Comparison of ENCODE assay signal across 8 cellular contexts in the genomic region with DNA sequence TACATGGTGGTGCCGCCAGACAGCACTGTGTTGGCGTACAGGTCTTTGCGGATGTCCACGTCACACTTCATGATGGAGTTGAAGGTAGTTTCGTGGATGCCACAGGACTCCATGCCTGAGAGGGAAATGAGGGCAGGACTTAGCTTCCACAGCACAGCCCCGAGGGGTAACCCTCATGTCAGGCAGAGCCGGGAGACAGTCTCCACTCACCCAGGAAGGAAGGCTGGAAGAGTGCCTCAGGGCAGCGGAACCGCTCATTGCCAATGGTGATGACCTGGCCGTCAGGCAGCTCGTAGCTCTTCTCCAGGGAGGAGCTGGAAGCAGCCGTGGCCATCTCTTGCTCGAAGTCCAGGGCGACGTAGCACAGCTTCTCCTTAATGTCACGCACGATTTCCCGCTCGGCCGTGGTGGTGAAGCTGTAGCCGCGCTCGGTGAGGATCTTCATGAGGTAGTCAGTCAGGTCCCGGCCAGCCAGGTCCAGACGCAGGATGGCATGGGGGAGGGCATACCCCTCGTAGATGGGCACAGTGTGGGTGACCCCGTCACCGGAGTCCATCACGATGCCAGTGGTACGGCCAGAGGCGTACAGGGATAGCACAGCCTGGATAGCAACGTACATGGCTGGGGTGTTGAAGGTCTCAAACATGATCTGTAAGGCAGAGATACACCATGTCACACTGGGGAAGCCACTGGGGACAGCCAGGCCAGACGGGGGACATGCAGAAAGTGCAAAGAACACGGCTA. TPM values are rescaled to one million over a fixed set of nuclear protein-coding genes. Genes with fewer than 3 reads are reported as not detected.
DNase-seq lines count a peak whose midpoint lies in the region; ATAC-seq and TF ChIP-seq lines count a peak whose summit lies in the region.

No MANE protein-coding gene starts in this region.

- whole genome bisulfite sequencing in ectodermal cell, 2 experiments = 81 to 85% methylated on average over 34 of the region's 34 CpGs
- 20 to 37% methylated on average over 1 to 33 of the region's 34 CpGs for WGBS in transverse colon (ENCODE audit: low coverage in 1 of 2), 2 donors

- H3K27me3 ChIP-seq in ectodermal cell (ENCODE audit: control insufficient read depth, insufficient read depth, low read length, poor library complexity, severe bottlenecking) (no peaks in the 10 kb centered on the region), mononuclear cell (ENCODE audit: insufficient read depth, low read length) (no peaks in the 10 kb centered on the region), transverse colon (no peaks in the 10 kb centered on the region)

- peaks cover 27% of the 10 kb centered on the region for H3K4me1 ChIP-seq in ectodermal cell (ENCODE audit: control insufficient read depth, insufficient read depth, low read length)
- peaks cover 54% of the 10 kb centered on the region for H3K4me1 ChIP-seq in mononuclear cell (ENCODE audit: insufficient read depth, low read length)
- peaks cover 10 to 45% (median 25%) of the 10 kb centered on the region in 4 donors for H3K4me1 ChIP-seq in transverse colon

- H3K4me3 ChIP-seq in ectodermal cell (ENCODE audit: insufficient read depth, low read depth, low read length) (peak overlapping the region; percentile 95), mononuclear cell (ENCODE audit: low read length) (peak overlapping the region; percentile 75), transverse colon (peak overlapping the region; percentile 88 to 98 (median 92))

- TF ChIP-seq POLR2A in transverse colon (IDR thresholded peaks at IDR 0.05) = no peak

- DNase-seq in H4 (ENCODE audit: low spot score) (peak; percentile 64), UCSD-AML1 (lab: John Stamatoyannopoulos, UW; ENCODE audit: unreplicated experiment) (peak; percentile 36), transverse colon (peak; percentile 66), NCI-H526 (lab: John Stamatoyannopoulos, UW) (no peak), NCI-H748 (lab: John Stamatoyannopoulos, UW; ENCODE audit: unreplicated experiment) (no peak)

- in situ Hi-C loops in transverse colon (cut with MboI; ENCODE audit: low pct_ligation_motif_present in 1 of 4, low pct_unique_long_range_greater_than_20kb in 1 of 4, low sequenced_read_pairs in 3 of 4) = no loop called here

- H3K9me3 ChIP-seq in ectodermal cell (ENCODE audit: control insufficient read depth, low read length) (no peaks in the 10 kb centered on the region), mononuclear cell (ENCODE audit: low read depth, low read length) (no peaks in the 10 kb centered on the region), transverse colon (no peaks in the 10 kb centered on the region)

- no peak for TF ChIP-seq CTCF in transverse colon (IDR thresholded peaks at IDR 0.05)

- intact Hi-C loops in transverse colon (cut with DNase I; ENCODE audit: low total_unique reads) = no loop called here

- H3K27ac ChIP-seq in ectodermal cell (ENCODE audit: insufficient read depth, low read depth, low read length, poor library complexity, severe bottlenecking) (peak overlapping the region; percentile 99), transverse colon (peak overlapping the region; percentile 99 to 100 (median 100))

- no peak for TF ChIP-seq EP300 in transverse colon (IDR thresholded peaks at IDR 0.05; ENCODE audit: low read depth)

- H3K36me3 ChIP-seq in ectodermal cell (ENCODE audit: control insufficient read depth, insufficient read depth, low read length) = peaks cover 46% of the 10 kb centered on the region
- H3K36me3 ChIP-seq in transverse colon = peaks cover 0 to 35% (median 23%) of the 10 kb centered on the region in 4 donors

- ATAC-seq in GM21786 (IDR thresholded peaks at IDR 0.05; ENCODE audit: unreplicated experiment) = no peak

RNA-seq across cellular contexts. Expression of a gene that starts 2.2 kb away (rescaled TPM):
- total RNA-seq in H4 (2014; rRNA removed; shearing (Covaris generic)) = 4,047 and 4,905 TPM in 2 replicates
- polyA plus RNA-seq in ectodermal cell (2013, experiment 1 of 4) = 5,486 TPM
- 5,333 TPM for polyA plus RNA-seq in ectodermal cell (2013, experiment 2 of 4)
- polyA plus RNA-seq in ectodermal cell (2013, experiment 3 of 4) = 3,022 TPM
- 3,260 TPM for polyA plus RNA-seq in ectodermal cell (2013, experiment 4 of 4)
- total RNA-seq in mononuclear cell = 3,708 TPM
- total RNA-seq in transverse colon = 1,000 to 10,000 TPM; 4,023 to 7,543 (median 4,610) TPM

RNA-seq across cellular contexts. Expression of a gene that starts 14.6 kb away (rescaled TPM):
- 7.3 and 8.9 TPM in 2 replicates for total RNA-seq in H4 (2014; rRNA removed; shearing (Covaris generic))
- polyA plus RNA-seq in ectodermal cell (2013, experiment 1 of 4) = 10.4 TPM
- polyA plus RNA-seq in ectodermal cell (2013, experiment 2 of 4) = 11.0 TPM
- 7.2 TPM for polyA plus RNA-seq in ectodermal cell (2013, experiment 3 of 4)
- polyA plus RNA-seq in ectodermal cell (2013, experiment 4 of 4) = 6.9 TPM
- total RNA-seq in mononuclear cell (3.6 TPM), transverse colon (10 to 100 TPM in 2 of 4 donors, 1 to 10 TPM in 2; 8.5 to 22.8 (median 9.4) TPM)

Comparison
In these comparisons a context has a peak if more than half of its experiments do, and no peak if none do; other contexts are left out.
1. DNase-seq: peak in H4 (single experiment), UCSD-AML1 (single experiment) and transverse colon (single experiment); none in NCI-H526 (0 of 2) and NCI-H748 (single experiment).
2. Peak in every context shown above with its lines, with median percentiles within 50 percentile points of each other: H3K4me3 ChIP-seq.